In genomic region chr4:71186566-71187398, GRCh38 we compare ENCODE assay signal across 1 cellular context.
TF ChIP-seq lines count a peak whose summit lies in the region.

No MANE protein-coding gene starts in this region.

TF ChIP-seq in SK-N-SH, 30 proteins besides CTCF, POLR2A, EP300 and RAD21 (continued from another document):
- TF ChIP-seq EZH2phosphoT487 (IDR thresholded peaks at IDR 0.05; ENCODE audit: borderline replicate concordance, low read depth), result 0 out of 2 replicates have a peak, but pooled peaks have one; percentile 58
